Comparison of ENCODE assay signal across 33 cellular contexts in the genomic region with DNA sequence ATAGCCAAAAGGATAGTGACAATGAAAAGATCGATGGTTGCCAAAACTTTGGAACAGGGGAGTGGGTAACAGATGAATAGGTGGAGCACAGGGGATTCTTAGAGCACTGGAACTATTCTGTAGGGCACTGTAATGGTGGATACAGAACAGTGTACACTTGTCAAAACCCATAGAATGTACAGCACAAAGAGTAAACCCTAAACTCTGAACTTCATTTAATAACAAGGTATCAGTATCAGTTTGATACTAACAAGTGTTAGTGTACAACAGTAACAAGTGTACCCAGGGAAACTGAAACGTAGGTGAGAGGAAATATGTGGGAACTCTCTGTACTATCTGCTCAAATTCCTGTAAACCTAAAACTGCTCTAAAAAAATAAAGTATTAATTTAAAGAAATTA.
"Had no signal": no experiment of that assay in that cellular context is flagged by ENCODE, and none has a peak within 500 bp of the region (broad histone marks: within the 10 kb centered on the region; RNA-seq: fewer than 3 reads in every experiment).

No MANE protein-coding gene starts in this region.

- H3K9me3 ChIP-seq: MG63 had no signal

- H3K36me3 ChIP-seq: MG63 had no signal

- DNase-seq: Karpas-422, Kasumi-1, KG1, MG63, MM.1S, MV-4-11, NCI-H1048, NCI-H1092, NCI-H1092 treated with DMSO at 0.1 percent for 48 hours, NCI-H1105, NCI-H1105 treated with DMSO at 0.1 percent for 48 hours, NCI-H1417 treated with DMSO at 0.1 percent for 48 hours, NCI-H1436, NCI-H1436 treated with DMSO at 0.1 percent for 48 hours, NCI-H146, NCI-H1694, NCI-H1694 treated with DMSO at 0.1 percent for 48 hours, NCI-H187, NCI-H187 treated with DMSO at 0.1 percent for 48 hours, NCI-H1930, NCI-H2029, NCI-H2029 treated with DMSO at 0.1 percent for 48 hours, NCI-H2081, NCI-H2081 treated with DMSO at 0.1 percent for 48 hours, NCI-H2107, NCI-H2171, NCI-H2171 treated with DMSO at 0.1 percent for 48 hours, NCI-H226, NCI-H345, NCI-H446, NCI-H446 treated with DMSO at 0.1 percent for 48 hours, NCI-H510A had no signal

- H3K27ac ChIP-seq: KMS-11 had no signal

- H3K4me3 ChIP-seq: MG63 had no signal

- H3K9ac ChIP-seq: KMS-11 had no signal

- H3K27me3 ChIP-seq: MG63 had no signal

- H3K4me2 ChIP-seq: KMS-11 had no signal
